ENCODE assay signal across 9 cellular contexts in genomic region chr4:55736605-55737183, GRCh38.
DNase-seq lines count a peak whose midpoint lies in the region; ATAC-seq and TF ChIP-seq lines count a peak whose summit lies in the region.
"Had no signal": no experiment of that assay in that cellular context is flagged by ENCODE, and none has a peak within 500 bp of the region (broad histone marks: within the 10 kb centered on the region; RNA-seq: fewer than 3 reads in every experiment).

No MANE protein-coding gene starts in this region.

- DNase-seq in AG04450 (ENCODE audit: low read depth, low spot score) (no peak), GM13976 (ENCODE audit: low spot score) (peak; percentile 28), RWPE2 (ENCODE audit: low spot score) (no peak), germinal center (ENCODE audit: low spot score) (peak; percentile 24), omental fat pad (ENCODE audit: low spot score) (no peak), A172 (ENCODE audit: low spot score) (no peak), left lobe of liver (ENCODE audit: low spot score) (no peak)

- H3K4me1 ChIP-seq in RWPE2 (ENCODE audit: insufficient read depth, poor library complexity, severe bottlenecking): peaks cover 11% of the 10 kb centered on the region
- H3K4me1 ChIP-seq: right atrium auricular region had no signal

- ATAC-seq in RWPE2 (ENCODE audit: low read depth) (no peak), omental fat pad (ENCODE audit: low FRiP score) (no peak), left lobe of liver (no peak), HG03432 (IDR thresholded peaks at IDR 0.05; ENCODE audit: unreplicated experiment) (no peak)

- H3K36me3 ChIP-seq in RWPE2 (ENCODE audit: low read depth): no peaks in the 10 kb centered on the region
- H3K36me3 ChIP-seq: right atrium auricular region had no signal

- no peak overlapping the region for H3K27ac ChIP-seq in AG04450 (ENCODE audit: low read depth, low read length)
- no peak overlapping the region for H3K27ac ChIP-seq in RWPE2 (ENCODE audit: poor library complexity, severe bottlenecking)
- H3K27ac ChIP-seq: right atrium auricular region had no signal

- H3K4me3 ChIP-seq in AG04450 (ENCODE audit: low read depth, low read length): no peak overlapping the region
- no peak overlapping the region for H3K4me3 ChIP-seq in RWPE2 (ENCODE audit: severe bottlenecking)
- H3K4me3 ChIP-seq: right atrium auricular region had no signal

- peaks cover 3% of the 10 kb centered on the region for H3K27me3 ChIP-seq in AG04450 (ENCODE audit: control insufficient read depth, insufficient read depth, low read length)
- no peaks in the 10 kb centered on the region for H3K27me3 ChIP-seq in RWPE2 (ENCODE audit: insufficient read depth, poor library complexity, severe bottlenecking)
- H3K27me3 ChIP-seq: right atrium auricular region had no signal

- H3K9me3 ChIP-seq in AG04450 (ENCODE audit: control insufficient read depth, insufficient read depth, low read length) (no peaks in the 10 kb centered on the region), RWPE2 (ENCODE audit: severe bottlenecking) (no peaks in the 10 kb centered on the region)
- H3K9me3 ChIP-seq: right atrium auricular region had no signal

- CTCF ChIA-PET in AG04450 (lab: Charles Lee): interaction anchor here (0.6 to 1.1 kb wide), 3 partner anchors 23 to 766 kb away, joined by 3 to 4 read pairs (median 3); no protein-coding TSS in a partner anchor

- POLR2A ChIA-PET in AG04450 (lab: Yijun Ruan, JAX): no interaction called here

- peak; percentile 26; the same call in 1 of the 2 replicates for TF ChIP-seq CTCF in AG04450 (IDR thresholded peaks at IDR 0.05; ENCODE audit: low read depth, low read length)
- TF ChIP-seq CTCF in GM13976 (IDR thresholded peaks at IDR 0.05; ENCODE audit: borderline replicate concordance, control extremely low read depth, extremely low read depth, insufficient read depth, missing control alignments): no peak
- TF ChIP-seq CTCF in RWPE2 (IDR thresholded peaks at IDR 0.05; ENCODE audit: poor library complexity, severe bottlenecking): peak; percentile 80
- no peak for TF ChIP-seq CTCF in omental fat pad (IDR thresholded peaks at IDR 0.05)

- in situ Hi-C loops in GM13976 (cut with MboI; ENCODE audit: low sequenced_read_pairs, unreplicated experiment): loop anchor here (25.0 kb wide), 1 partner anchor 399 kb away; the partner anchor contains the start of gene SRD5A3

Comparison
In these comparisons a context has a peak if more than half of its experiments do, and no peak if none do; other contexts are left out.
1. DNase-seq: peak in GM13976 (single experiment) and germinal center (single experiment); none in AG04450 (single experiment), RWPE2 (single experiment), omental fat pad (single experiment), A172 (single experiment) and left lobe of liver (single experiment).
2. CTCF ChIP-seq: peak in AG04450 (single experiment) and RWPE2 (single experiment); none in GM13976 (single experiment) and omental fat pad (0 of 3).